In the genomic region with DNA sequence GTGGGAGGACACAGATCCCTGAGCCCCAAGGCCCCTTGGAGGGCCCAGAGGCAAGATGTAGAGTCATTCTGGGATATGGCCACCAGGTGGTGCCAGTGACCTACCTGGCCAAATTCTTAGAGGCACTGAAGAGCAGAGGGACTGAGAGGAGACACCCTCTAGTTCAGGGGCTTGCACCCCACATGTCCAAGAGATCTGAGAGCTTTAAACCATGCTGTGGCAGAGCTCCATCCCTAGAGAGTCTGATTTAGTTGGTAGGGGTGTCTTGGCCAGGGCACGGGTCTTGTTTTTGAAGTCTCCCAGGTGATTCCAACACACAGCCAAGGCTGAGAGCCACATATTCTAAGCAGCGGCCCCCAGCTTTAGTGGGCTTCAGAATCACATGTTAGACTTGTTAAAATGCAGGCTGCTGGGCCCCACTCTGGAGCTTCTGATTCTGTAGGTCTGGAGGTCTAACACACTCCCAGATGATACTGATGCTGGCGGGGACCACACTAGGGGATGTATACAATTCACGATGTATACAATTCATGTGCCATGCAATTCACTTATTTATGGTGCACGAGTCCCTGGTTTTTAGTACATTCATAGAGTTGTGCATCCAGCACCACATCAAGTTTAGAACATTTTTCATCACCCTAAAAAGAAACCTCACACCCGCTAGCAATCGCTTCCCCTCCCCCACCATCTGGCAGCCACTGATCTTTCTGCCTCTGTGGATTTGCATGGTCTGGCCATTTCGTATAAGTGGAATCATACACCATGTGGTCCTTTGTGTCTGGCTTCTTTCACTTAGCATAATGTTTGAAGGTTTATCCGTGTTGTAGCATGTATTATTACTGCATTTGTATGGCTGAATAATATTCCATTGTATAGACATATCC, we compare ENCODE assay signal across 8 cellular contexts. TPM values are rescaled to one million over a fixed set of nuclear protein-coding genes. Genes with fewer than 3 reads are reported as not detected.
A peak's percentile ranks its signal among the peaks of the same experiment; 100 is the strongest.
DNase-seq lines count a peak whose midpoint lies in the region; ATAC-seq, FAIRE-seq and TF ChIP-seq lines count a peak whose summit lies in the region.

No MANE protein-coding gene starts in this region.

- CTCF ChIA-PET in activated CD4-positive, alpha-beta T cell treated with anti-CD3 and anti-CD28 coated beads for 36 hours (lab: Charles Lee), result interaction anchor here (0.6 to 4.6 kb wide), 11 partner anchors 9 to 209 kb away, joined by 3 to 65 read pairs (median 3); no protein-coding TSS in a partner anchor

- no peak overlapping the region for H3K27ac Mint-ChIP-seq in activated CD4-positive, alpha-beta T cell treated with anti-CD3 and anti-CD28 coated beads for 36 hours

- peak; percentile 91 for ATAC-seq in activated CD4-positive, alpha-beta T cell treated with anti-CD3 and anti-CD28 coated beads for 36 hours
- peak; percentile 79 to 93 (median 90) for ATAC-seq in right lobe of liver
- ATAC-seq in HG03460 (IDR thresholded peaks at IDR 0.05; ENCODE audit: unreplicated experiment), result no peak

- no peak overlapping the region for H3K4me3 Mint-ChIP-seq in activated CD4-positive, alpha-beta T cell treated with anti-CD3 and anti-CD28 coated beads for 36 hours

- H3K4me3 ChIP-seq in choroid plexus epithelial cell (ENCODE audit: low read depth, low read length) (no peak overlapping the region), right lobe of liver (no peak overlapping the region)

- DNase-seq in AG08395 (ENCODE audit: low spot score) (peak; percentile 82), GM19239 (ENCODE audit: insufficient read length, low spot score) (peak; percentile 86), NCI-H2107 treated with DMSO at 0.1 percent for 48 hours (lab: John Stamatoyannopoulos, UW; ENCODE audit: unreplicated experiment) (peak; percentile 20), choroid plexus epithelial cell (ENCODE audit: low read depth) (peak; percentile 73), right lobe of liver (peak in 1 of 3 donors; percentile 68)
- peak; percentile 83 for DNase-seq in activated CD4-positive, alpha-beta T cell treated with anti-CD3 and anti-CD28 coated beads for 36 hours
- DNase-seq in stimulated activated CD8-positive, alpha-beta memory T cell treated with anti-CD3 and anti-CD28 coated beads, Interleukin-12 subunit alpha, Interleukin-12 subunit beta, amount 100 ng/mL, for 4 hours (ENCODE audit: low read depth), result peak; percentile 56

- TF ChIP-seq POLR2A in right lobe of liver (IDR thresholded peaks at IDR 0.05), result no peak

- H3K36me3 Mint-ChIP-seq in activated CD4-positive, alpha-beta T cell treated with anti-CD3 and anti-CD28 coated beads for 36 hours (ENCODE audit: low read depth), result no peaks in the 10 kb centered on the region

- H3K9me3 Mint-ChIP-seq in activated CD4-positive, alpha-beta T cell treated with anti-CD3 and anti-CD28 coated beads for 36 hours (ENCODE audit: low read depth), result no peaks in the 10 kb centered on the region

- no peaks in the 10 kb centered on the region for H3K4me1 Mint-ChIP-seq in activated CD4-positive, alpha-beta T cell treated with anti-CD3 and anti-CD28 coated beads for 36 hours

- no peaks in the 10 kb centered on the region for H3K4me1 ChIP-seq in right lobe of liver

- H3K27me3 ChIP-seq in right lobe of liver, result no peaks in the 10 kb centered on the region

- H3K36me3 ChIP-seq in right lobe of liver, result no peaks in the 10 kb centered on the region

- no peak overlapping the region for H3K27ac ChIP-seq in right lobe of liver

- H3K27me3 Mint-ChIP-seq in activated CD4-positive, alpha-beta T cell treated with anti-CD3 and anti-CD28 coated beads for 36 hours, result no peaks in the 10 kb centered on the region

- no peaks in the 10 kb centered on the region for H3K9me3 ChIP-seq in right lobe of liver

- 71% methylated on average over 6 of the region's 9 CpGs for WGBS in right lobe of liver (ENCODE audit: insufficient coverage, low coverage, low lambda C conversion rate, missing lambda C conversion rate)

- intact Hi-C loops in activated CD4-positive, alpha-beta T cell treated with anti-CD3 and anti-CD28 coated beads for 36 hours (cut with DNase I, micrococcal nuclease), result loop anchor here (1.0 to 2.0 kb wide), 3 partner anchors 209 to 330 kb away; partner anchors contain the start of gene SGPL1 (in 1 of the 2)
- intact Hi-C loops in right lobe of liver (cut with DNase I), result loop anchor here (5.0 kb wide), 3 partner anchors 202 to 212 kb away; no protein-coding TSS in a partner anchor

- POLR2A ChIA-PET in activated CD4-positive, alpha-beta T cell treated with anti-CD3 and anti-CD28 coated beads for 36 hours (lab: Charles Lee), result no interaction called here

- peak; percentile 70 for FAIRE-seq in GM19239 (lab: Jason Lieb, UNC)

- peak; percentile 84 for TF ChIP-seq CTCF in choroid plexus epithelial cell (conservative IDR thresholded peaks at IDR 0.05; ENCODE audit: low read depth, low read length)
- TF ChIP-seq CTCF in right lobe of liver (IDR thresholded peaks at IDR 0.05), result peak; percentile 74 to 91 (median 86)

RNA-seq across cellular contexts. Expression of gene PRF1, which starts 52.3 kb away (rescaled TPM):
- total RNA-seq in activated CD4-positive, alpha-beta T cell treated with anti-CD3 and anti-CD28 coated beads for 36 hours, result 10 to 100 TPM; 21.8 to 28.6 TPM
- total RNA-seq in right lobe of liver, result 1 to 10 TPM; 1.7 to 6.5 (median 3.1) TPM
